ENCODE assay signal across 21 cellular contexts in the genomic region with DNA sequence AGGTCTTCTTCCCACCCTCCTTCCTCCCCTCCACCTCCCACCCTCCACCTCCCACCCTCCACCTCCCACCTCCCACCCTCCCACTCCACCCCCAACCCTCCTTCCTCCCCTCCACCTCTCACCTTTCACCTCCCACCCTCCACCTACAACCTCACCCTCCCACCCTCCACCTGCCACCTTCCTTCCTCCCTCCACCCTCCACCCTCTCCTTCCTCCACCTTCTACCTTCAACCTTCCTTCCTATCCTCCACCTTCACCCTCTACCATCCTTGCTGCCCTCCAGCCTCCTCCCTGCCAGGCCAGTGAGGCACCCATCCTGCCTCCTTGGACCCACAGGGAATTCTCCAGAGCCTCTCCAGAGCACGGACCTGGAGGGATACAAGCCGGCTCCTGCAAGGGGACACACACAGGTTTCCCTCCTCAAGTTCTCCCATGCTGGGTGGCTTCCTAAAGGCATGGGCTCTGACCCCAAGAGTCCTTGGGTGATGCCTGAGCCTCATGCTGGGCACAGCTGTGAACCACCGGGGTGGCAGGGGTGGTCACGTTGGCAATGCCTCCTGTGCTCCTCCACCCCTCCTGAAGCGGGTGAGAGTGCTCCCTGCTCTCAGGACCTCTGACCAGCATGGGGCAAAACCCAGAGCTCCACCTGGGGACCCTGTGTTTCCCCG.
"Had no signal": no experiment of that assay in that cellular context is flagged by ENCODE, and none has a peak within 500 bp of the region (broad histone marks: within the 10 kb centered on the region; RNA-seq: fewer than 3 reads in every experiment).

No MANE protein-coding gene starts in this region.

- H3K4me3 Mint-ChIP-seq: dendritic cell treated with granulocyte-macrophage colony-stimulating factor and Interleukin-4, amounts not matched to agents 40 ng/mL and 50 ng/mL, for 4 days; effector memory CD8-positive, alpha-beta T cell; nephron; stimulated activated memory B cell treated with anti-CD40 and anti-IgM and Interleukin-4, amounts not matched to agents 10 μg/mL and 1 μg/mL and 100 μg/mL, for 72 hours; stimulated activated naive CD8-positive, alpha-beta T cell treated with anti-CD3 and anti-CD28 coated beads, Interleukin-15, Interleukin-2, amounts not matched to agents 100 ng/mL and 50 ng/mL, for 24 hours had no signal

- H3K27ac Mint-ChIP-seq: dendritic cell treated with granulocyte-macrophage colony-stimulating factor and Interleukin-4, amounts not matched to agents 40 ng/mL and 50 ng/mL, for 4 days; effector memory CD8-positive, alpha-beta T cell; naive B cell; nephron; stimulated activated memory B cell treated with anti-CD40 and anti-IgM and Interleukin-4, amounts not matched to agents 10 μg/mL and 1 μg/mL and 100 μg/mL, for 72 hours; stimulated activated naive CD8-positive, alpha-beta T cell treated with anti-CD3 and anti-CD28 coated beads, Interleukin-15, Interleukin-2, amounts not matched to agents 100 ng/mL and 50 ng/mL, for 24 hours had no signal

- H3K36me3 Mint-ChIP-seq: naive B cell; stimulated activated memory B cell treated with anti-CD40 and anti-IgM and Interleukin-4, amounts not matched to agents 10 μg/mL and 1 μg/mL and 100 μg/mL, for 72 hours had no signal

- H3K9me3 ChIP-seq: esophagus squamous epithelium, gastroesophageal sphincter, testis had no signal

- H3K4me1 Mint-ChIP-seq: naive B cell; stimulated activated memory B cell treated with anti-CD40 and anti-IgM and Interleukin-4, amounts not matched to agents 10 μg/mL and 1 μg/mL and 100 μg/mL, for 72 hours had no signal

- DNase-seq: effector memory CD8-positive, alpha-beta T cell; esophagus squamous epithelium; foreskin fibroblast; glutamatergic neuron; islet precursor cell; left ventricle myocardium superior; mesenchymal stem cell; naive B cell; stimulated activated CD4-positive, alpha-beta T cell treated with anti-CD3 and anti-CD28 coated beads, Interleukin-15, amount 100 ng/mL, for 24 hours; stimulated activated CD4-positive, alpha-beta T cell treated with anti-CD3 and anti-CD28 coated beads, Interleukin-1b, Interleukin-23, amount 100 ng/mL, for 48 hours; stimulated activated CD4-positive, alpha-beta T cell treated with anti-CD3 and anti-CD28 coated beads, Interleukin-4, amount 100 ng/mL, for 24 hours; testis had no signal

- ATAC-seq: effector memory CD8-positive, alpha-beta T cell; gastroesophageal sphincter; left ventricle myocardium superior; right cardiac atrium; stimulated activated memory B cell treated with anti-CD40 and anti-IgM and Interleukin-4, amounts not matched to agents 10 μg/mL and 1 μg/mL and 100 μg/mL, for 72 hours had no signal

- H3K4me1 ChIP-seq: esophagus squamous epithelium, gastroesophageal sphincter had no signal

- H3K27me3 ChIP-seq: gastroesophageal sphincter, testis, tibial nerve had no signal

- H3K4me3 ChIP-seq: esophagus squamous epithelium, gastroesophageal sphincter, lung, testis, tibial nerve had no signal

- H3K27me3 Mint-ChIP-seq: stimulated activated naive CD8-positive, alpha-beta T cell treated with anti-CD3 and anti-CD28 coated beads, Interleukin-15, Interleukin-2, amounts not matched to agents 100 ng/mL and 50 ng/mL, for 24 hours had no signal

- FAIRE-seq: colon had no signal

- H3K9me3 Mint-ChIP-seq: effector memory CD8-positive, alpha-beta T cell; nephron had no signal

- H3K27ac ChIP-seq: esophagus squamous epithelium, gastroesophageal sphincter, testis, tibial nerve had no signal

- H3K36me3 ChIP-seq: esophagus squamous epithelium, gastroesophageal sphincter, tibial nerve had no signal
